Comparison of ENCODE assay signal across 18 cellular contexts in the genomic region with DNA sequence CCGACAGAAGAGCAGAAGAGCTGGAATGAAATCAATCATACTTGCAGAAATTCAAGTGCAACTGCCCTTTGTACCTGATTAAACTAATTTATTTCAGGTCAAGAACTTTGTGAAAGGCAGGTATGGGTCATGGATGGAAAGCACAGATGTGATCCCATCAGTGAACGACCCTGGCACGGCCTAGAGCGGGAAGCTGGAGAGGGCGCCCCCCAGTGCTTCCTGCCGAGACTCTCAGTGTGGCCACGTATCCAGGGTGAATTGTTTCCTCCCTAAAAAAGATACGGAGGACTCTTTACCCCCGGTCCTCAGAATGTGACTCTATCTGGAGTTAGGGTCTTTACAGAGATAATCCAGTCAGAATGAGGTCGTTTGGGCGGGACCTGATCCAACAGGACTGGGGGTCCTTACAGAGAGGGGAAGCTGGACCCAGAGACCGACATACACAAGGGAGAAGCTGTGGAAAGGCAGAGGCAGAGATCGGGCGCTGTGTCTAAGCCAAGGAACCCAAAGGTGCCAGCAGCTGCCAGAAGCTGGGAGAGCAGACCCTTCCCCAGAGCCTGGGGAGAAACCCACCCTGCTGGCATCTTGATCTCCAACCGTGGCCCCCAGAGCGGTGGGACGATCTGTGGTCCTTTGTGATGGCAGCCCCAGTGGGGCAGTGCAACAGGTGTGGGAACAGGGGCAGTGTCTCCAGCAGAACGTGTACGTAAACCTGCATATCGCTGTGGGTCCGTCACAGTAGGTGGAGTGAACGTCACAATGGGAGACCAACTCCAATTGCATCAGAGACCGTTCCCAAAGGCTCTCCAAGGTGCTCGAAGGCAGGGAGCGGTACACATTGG.
A peak's percentile ranks its signal among the peaks of the same experiment; 100 is the strongest.
DNase-seq lines count a peak whose midpoint lies in the region; ATAC-seq, FAIRE-seq and TF ChIP-seq lines count a peak whose summit lies in the region.
"Had no signal": no experiment of that assay in that cellular context is flagged by ENCODE, and none has a peak within 500 bp of the region (broad histone marks: within the 10 kb centered on the region; RNA-seq: fewer than 3 reads in every experiment).

No MANE protein-coding gene starts in this region.

- no peak for TF ChIP-seq POLR2A in H1 (IDR thresholded peaks at IDR 0.05; ENCODE audit: control extremely low read depth in 1 of 2, low read depth in 2 of 2, low read length in 2 of 2)

- no peak overlapping the region for H3K56ac ChIP-seq in H1 (replicated peaks; ENCODE audit: insufficient read length, low read depth, low read length)

- no peaks in the 10 kb centered on the region for H3K9me3 Mint-ChIP-seq in HFFc6
- no peaks in the 10 kb centered on the region for H3K9me3 Mint-ChIP-seq in activated naive CD4-positive, alpha-beta T cell treated with anti-CD3 and anti-CD28 coated beads, Interleukin-2, amount 50 U/mL, for 72 hours

- TF ChIP-seq CTCF in HFFc6 (IDR thresholded peaks at IDR 0.05) (peak; percentile 24; the same call in 1 of the 2 replicates), H1 (IDR thresholded peaks at IDR 0.05; ENCODE audit: control extremely low read depth in 1 of 3, insufficient read depth in 1 of 3, low read depth in 1 of 3, low read length in 3 of 3) (peak; percentile 24 to 44 (median 36); a peak in 3 of 4 replicates)

- intact Hi-C loops in sciatic nerve (cut with DNase I) = no loop called here

- no peak for TF ChIP-seq EP300 in H1 (IDR thresholded peaks at IDR 0.05; ENCODE audit: borderline replicate concordance in 1 of 2, low read depth in 2 of 2, low read length in 2 of 2)

- no peak overlapping the region for H3K27ac Mint-ChIP-seq in HFFc6
- H3K27ac Mint-ChIP-seq in activated naive CD4-positive, alpha-beta T cell treated with anti-CD3 and anti-CD28 coated beads, Interleukin-2, amount 50 U/mL, for 72 hours = peak overlapping the region in 1 of 2 donors; percentile 46

- no peak overlapping the region for H3K18ac ChIP-seq in H1 (ENCODE audit: extremely low read depth, low read length)

- H3K9me3 ChIP-seq in H1 (ENCODE audit: insufficient read depth in 2 of 2, low read depth in 1 of 2, low read length in 1 of 2) = no peaks in the 10 kb centered on the region
- H3K9me3 ChIP-seq: MG63 had no signal

- H3K23me2 ChIP-seq in H1 (ENCODE audit: low read depth, low read length) = no peaks in the 10 kb centered on the region; the same call in 1 of the 2 replicates

- H3K23ac ChIP-seq in H1 (ENCODE audit: insufficient read length) = no peak overlapping the region

- H3K4me1 ChIP-seq in H1 (replicated peaks in 1 of 4; ENCODE audit: control insufficient read depth in 3 of 4, insufficient read depth in 4 of 4, low read length in 3 of 4) = no peaks in the 10 kb centered on the region; a peak in 1 of 7 replicates

- no peaks in the 10 kb centered on the region for H3K79me2 ChIP-seq in H1 (ENCODE audit: control insufficient read depth in 1 of 2, insufficient read depth in 2 of 2, low read length in 2 of 2)

- peak; percentile 31 to 38; a peak in 3 of 4 replicates for TF ChIP-seq RAD21 in H1 (IDR thresholded peaks at IDR 0.05 in 1 of 2, conservative IDR thresholded peaks at IDR 0.05 in 1 of 2; ENCODE audit: low read depth in 2 of 2, low read length in 2 of 2)

- CTCF ChIA-PET in H1 (lab: Charles Lee; ENCODE audit: partially characterized antibody) = interaction anchor here (1.0 to 1.4 kb wide), 5 partner anchors 10 to 65 kb away, joined by 3 to 5 read pairs (median 4); no protein-coding TSS in a partner anchor

- H3K4me1 Mint-ChIP-seq in HFFc6 (ENCODE audit: low read depth) = no peaks in the 10 kb centered on the region

- no peaks in the 10 kb centered on the region; the same call in none of the 2 replicates for H3K27me3 Mint-ChIP-seq in HFFc6 (ENCODE audit: insufficient read depth)

- no peak overlapping the region for H2AFZ ChIP-seq in H1 (ENCODE audit: low read length)

- no peak overlapping the region for H2AK5ac ChIP-seq in H1 (ENCODE audit: low read depth, low read length)

- H4K91ac ChIP-seq in H1 (replicated peaks; ENCODE audit: insufficient read length, low read length) = no peak overlapping the region

- no peak overlapping the region for H3K27ac ChIP-seq in H1 (ENCODE audit: low read depth, low read length)
- H3K27ac ChIP-seq: C4-2B had no signal

- no peak overlapping the region for H3K4me2 ChIP-seq in H1 (ENCODE audit: insufficient read depth in 1 of 2, low read depth in 2 of 2, low read length in 2 of 2)

- no peak overlapping the region for H2BK20ac ChIP-seq in H1 (ENCODE audit: low read length)

- no peak overlapping the region for H4K5ac ChIP-seq in H1 (ENCODE audit: insufficient read length, low read depth, low read length)

- peak; percentile 49 for DNase-seq in activated effector memory CD4-positive, alpha-beta T cell treated with anti-CD3 and anti-CD28 coated beads, Interleukin-2, amount 50 U/mL, for 16 hours
- no peak for DNase-seq in activated effector memory CD4-positive, alpha-beta T cell treated with Interleukin-2 at 50 U/mL for 16 hours
- DNase-seq in HFFc6 (no peak), H1 (ENCODE audit: low read depth in 1 of 2, low spot score in 2 of 2) (no peak), sciatic nerve (ENCODE audit: low spot score) (peak; percentile 46), DMS79 (lab: John Stamatoyannopoulos, UW) (no peak), DMS53 treated with DMSO at 0.1 percent for 48 hours (lab: John Stamatoyannopoulos, UW; ENCODE audit: unreplicated experiment) (no peak)
- no peak for DNase-seq in activated naive CD4-positive, alpha-beta T cell treated with anti-CD3 and anti-CD28 coated beads, Interleukin-2, amount 50 U/mL, for 72 hours (ENCODE audit: low spot score in 2 of 2)
- DNase-seq: COR-L47, DMS153, MG63, NCI-H1105, NCI-H1694 treated with DMSO at 0.1 percent for 48 hours, NCI-H446, SHP77 treated with DMSO at 0.1 percent for 48 hours had no signal

- no peak overlapping the region for H2BK5ac ChIP-seq in H1 (ENCODE audit: low read depth, low read length)

- H3K36me3 ChIP-seq in H1 (ENCODE audit: control insufficient read depth in 2 of 4, insufficient read depth in 4 of 4, low read length in 3 of 4) = peaks cover 0 to 11% (median 3%) of the 10 kb centered on the region in 4 experiments; a peak in 3 of 8 replicates

- H3K14ac ChIP-seq in H1 (ENCODE audit: insufficient read length) = no peak overlapping the region

- H3K4me3 Mint-ChIP-seq in HFFc6 = no peak overlapping the region

- FAIRE-seq in H1 (lab: Jason Lieb, UNC) = no peak
- FAIRE-seq: GM18507 had no signal

- no peaks in the 10 kb centered on the region for H3K27me3 ChIP-seq in H1 (replicated peaks in 1 of 4; ENCODE audit: control insufficient read depth in 3 of 4, extremely low read depth in 1 of 4, insufficient read depth in 3 of 4, low read length in 3 of 4)
- H3K27me3 ChIP-seq: MG63 had no signal

- no peak overlapping the region; the same call in 1 of the 2 replicates for H4K8ac ChIP-seq in H1 (ENCODE audit: extremely low read depth, insufficient read depth, low read length)

- H3K79me1 ChIP-seq in H1 (ENCODE audit: low read depth, low read length) = no peaks in the 10 kb centered on the region

- peaks cover 19% of the 10 kb centered on the region for H3K36me3 Mint-ChIP-seq in HFFc6 (ENCODE audit: low read depth)
- peaks cover 17 to 18% of the 10 kb centered on the region in 2 donors for H3K36me3 Mint-ChIP-seq in activated naive CD4-positive, alpha-beta T cell treated with anti-CD3 and anti-CD28 coated beads, Interleukin-2, amount 50 U/mL, for 72 hours

- H3K4me3 ChIP-seq in H1 (ENCODE audit: extremely low read depth in 1 of 4, insufficient read depth in 2 of 4, low read depth in 3 of 4, low read length in 4 of 4) = no peak overlapping the region
- H3K4me3 ChIP-seq: MG63 had no signal

- no peak for ATAC-seq in sciatic nerve
- ATAC-seq in activated naive CD4-positive, alpha-beta T cell treated with anti-CD3 and anti-CD28 coated beads, Interleukin-2, amount 50 U/mL, for 72 hours = no peak
- ATAC-seq: Panc1 had no signal

- H4K20me1 ChIP-seq in H1 (replicated peaks in 1 of 2; ENCODE audit: control insufficient read depth in 1 of 2, insufficient read depth in 2 of 2, low read length in 2 of 2) = peaks cover 5 to 6% of the 10 kb centered on the region in 2 experiments

- H3K9ac ChIP-seq in H1 (replicated peaks in 1 of 4; ENCODE audit: extremely low read depth in 1 of 4, low read depth in 3 of 4, low read length in 3 of 4) = no peak overlapping the region

- no peak overlapping the region for H2BK120ac ChIP-seq in H1 (replicated peaks; ENCODE audit: low read depth, low read length)

- H2BK15ac ChIP-seq in H1 (ENCODE audit: low read length) = no peak overlapping the region

- no peak overlapping the region for H3K4ac ChIP-seq in H1 (replicated peaks; ENCODE audit: insufficient read length, low read depth, low read length)

- POLR2A ChIA-PET in H1 (lab: Charles Lee; ENCODE audit: partially characterized antibody) = no interaction called here

- WGBS in H1 (ENCODE audit: extremely low coverage in 1 of 2, insufficient coverage in 1 of 2, insufficient read length in 1 of 2, insufficient replicate concordance in 2 of 2, low coverage in 1 of 2, low lambda C conversion rate in 2 of 2, missing lambda C conversion rate in 1 of 2), 2 experiments = 93% methylated on average over 25 of the region's 25 CpGs; no CpG with 5 or more reads in 1 of the 2 experiments

- no peak overlapping the region for H2BK12ac ChIP-seq in H1 (ENCODE audit: low read depth, low read length)

TF ChIP-seq in H1, 55 proteins besides CTCF, POLR2A, EP300 and RAD21:
- TF ChIP-seq CEBPB (IDR thresholded peaks at IDR 0.05; ENCODE audit: low read depth, low read length) (no peak), RFX5 (IDR thresholded peaks at IDR 0.05; ENCODE audit: borderline replicate concordance, low read depth, low read length) (no peak), POLR2AphosphoS5 (IDR thresholded peaks at IDR 0.05; ENCODE audit: low read depth, low read length) (no peak), CHD1 (IDR thresholded peaks at IDR 0.05; ENCODE audit: low read depth, low read length) (no peak), GABPA (IDR thresholded peaks at IDR 0.05; ENCODE audit: borderline replicate concordance, insufficient read depth, low read length) (no peak), TAF7 (optimal IDR thresholded peaks at IDR 0.05; ENCODE audit: borderline replicate concordance, low read depth, low read length) (no peak), KDM5A (IDR thresholded peaks at IDR 0.05; ENCODE audit: low read length) (no peak), HDAC6 (IDR thresholded peaks at IDR 0.05; ENCODE audit: low read depth, low read length) (no peak), BACH1 (IDR thresholded peaks at IDR 0.05; ENCODE audit: low read length) (no peak), KDM1A (IDR thresholded peaks at IDR 0.05; ENCODE audit: borderline replicate concordance, low read length) (no peak)
- TF ChIP-seq, protein P1, sequence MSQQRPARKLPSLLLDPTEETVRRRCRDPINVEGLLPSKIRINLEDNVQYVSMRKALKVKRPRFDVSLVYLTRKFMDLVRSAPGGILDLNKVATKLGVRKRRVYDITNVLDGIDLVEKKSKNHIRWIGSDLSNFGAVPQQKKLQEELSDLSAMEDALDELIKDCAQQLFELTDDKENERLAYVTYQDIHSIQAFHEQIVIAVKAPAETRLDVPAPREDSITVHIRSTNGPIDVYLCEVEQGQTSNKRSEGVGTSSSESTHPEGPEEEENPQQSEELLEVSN (IDR thresholded peaks at IDR 0.05) = no peak

Comparison
In these comparisons a context has a peak if more than half of its experiments do, and no peak if none do; other contexts are left out.
1. DNase-seq: peak in activated effector memory CD4-positive, alpha-beta T cell treated with anti-CD3 and anti-CD28 coated beads, Interleukin-2, amount 50 U/mL, for 16 hours (single experiment) and sciatic nerve (single experiment); none in activated effector memory CD4-positive, alpha-beta T cell treated with Interleukin-2 at 50 U/mL for 16 hours (single experiment), HFFc6 (single experiment), H1 (0 of 2), DMS79 (single experiment), DMS53 treated with DMSO at 0.1 percent for 48 hours (single experiment) and activated naive CD4-positive, alpha-beta T cell treated with anti-CD3 and anti-CD28 coated beads, Interleukin-2, amount 50 U/mL, for 72 hours (0 of 2).